In the genomic region with DNA sequence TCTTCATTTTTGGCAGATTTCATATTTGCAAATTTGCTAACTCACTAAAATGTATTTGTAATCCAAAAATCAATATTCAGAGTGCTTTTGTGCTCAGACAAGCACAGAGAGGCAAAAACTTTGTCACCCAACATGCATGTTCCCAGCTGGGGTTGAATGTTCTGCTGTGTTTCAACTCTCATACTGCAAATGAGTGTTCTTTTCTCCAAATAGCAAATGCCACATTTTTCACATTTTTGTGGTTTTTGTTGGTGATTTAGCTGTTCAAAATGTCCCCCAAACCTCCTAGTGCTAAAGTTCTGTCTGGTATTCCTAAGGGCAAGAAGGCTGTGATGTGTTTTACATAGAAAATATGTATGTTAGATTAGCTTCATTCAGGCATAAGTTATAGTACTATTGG, we compare ENCODE assay signal across 13 cellular contexts.
A peak's percentile ranks its signal among the peaks of the same experiment; 100 is the strongest.
DNase-seq lines count a peak whose midpoint lies in the region; ATAC-seq and TF ChIP-seq lines count a peak whose summit lies in the region.
"Had no signal": no experiment of that assay in that cellular context is flagged by ENCODE, and none has a peak within 500 bp of the region (broad histone marks: within the 10 kb centered on the region; RNA-seq: fewer than 3 reads in every experiment).

No MANE protein-coding gene starts in this region.

- H3K27ac Mint-ChIP-seq in HFFc6: no peak overlapping the region

- H3K27me3 Mint-ChIP-seq in HFFc6 (ENCODE audit: insufficient read depth): no peaks in the 10 kb centered on the region

- H3K36me3 ChIP-seq in smooth muscle cell (ENCODE audit: low read depth): no peaks in the 10 kb centered on the region
- H3K36me3 ChIP-seq: lower lobe of right lung, sigmoid colon had no signal

- H3K4me1 ChIP-seq in smooth muscle cell (ENCODE audit: low read depth): peaks cover 6% of the 10 kb centered on the region
- H3K4me1 ChIP-seq: lower lobe of right lung, sigmoid colon had no signal

- H3K36me3 Mint-ChIP-seq in HFFc6 (ENCODE audit: low read depth): no peaks in the 10 kb centered on the region

- in situ Hi-C loops in astrocyte of the spinal cord (cut with HindIII; ENCODE audit: low sequenced_read_pairs): no loop called here
- in situ Hi-C loops in GM13976 (cut with MboI; ENCODE audit: low sequenced_read_pairs, unreplicated experiment): no loop called here

- no peak overlapping the region for H3K4me3 ChIP-seq in astrocyte of the spinal cord (ENCODE audit: low read depth, low read length)
- H3K4me3 ChIP-seq in smooth muscle cell: no peak overlapping the region
- H3K4me3 ChIP-seq: lower lobe of right lung, sigmoid colon had no signal

- TF ChIP-seq CTCF in HFFc6 (IDR thresholded peaks at IDR 0.05) (no peak), astrocyte of the spinal cord (IDR thresholded peaks at IDR 0.05; ENCODE audit: low read depth, low read length) (no peak), smooth muscle cell (IDR thresholded peaks at IDR 0.05; ENCODE audit: borderline replicate concordance, insufficient read depth, poor library complexity, severe bottlenecking) (no peak), GM13976 (IDR thresholded peaks at IDR 0.05; ENCODE audit: borderline replicate concordance, control extremely low read depth, extremely low read depth, insufficient read depth, missing control alignments) (no peak)

- ATAC-seq in GM18870 (IDR thresholded peaks at IDR 0.05; ENCODE audit: unreplicated experiment) (no peak), HG03469 (IDR thresholded peaks at IDR 0.05; ENCODE audit: unreplicated experiment) (no peak)
- ATAC-seq: lower lobe of right lung had no signal

- peaks cover 2% of the 10 kb centered on the region for H3K27me3 ChIP-seq in smooth muscle cell (ENCODE audit: low read depth)
- H3K27me3 ChIP-seq: sigmoid colon had no signal

- H3K9me3 Mint-ChIP-seq in HFFc6: peaks cover 29% of the 10 kb centered on the region
- H3K9me3 Mint-ChIP-seq: neural crest cell had no signal

- H3K9me3 ChIP-seq in smooth muscle cell (replicated peaks; ENCODE audit: low read depth): no peaks in the 10 kb centered on the region
- H3K9me3 ChIP-seq: lower lobe of right lung, sigmoid colon had no signal

- no peak overlapping the region for H2AFZ ChIP-seq in smooth muscle cell (ENCODE audit: low read depth)

- no peak overlapping the region for H3K4me3 Mint-ChIP-seq in HFFc6
- H3K4me3 Mint-ChIP-seq: neural crest cell had no signal

- peak overlapping the region; percentile 12 for H3K4me2 ChIP-seq in smooth muscle cell

- H4K20me1 ChIP-seq in smooth muscle cell (ENCODE audit: low read depth): no peaks in the 10 kb centered on the region

- H3F3A ChIP-seq in smooth muscle cell (ENCODE audit: low read depth): no peaks in the 10 kb centered on the region

- H3K27ac ChIP-seq in smooth muscle cell (ENCODE audit: low read depth): no peak overlapping the region
- H3K27ac ChIP-seq: lower lobe of right lung, sigmoid colon had no signal

- no peak overlapping the region for H3K9ac ChIP-seq in smooth muscle cell (ENCODE audit: low read depth)

- H3K4me1 Mint-ChIP-seq in HFFc6 (ENCODE audit: low read depth): no peaks in the 10 kb centered on the region
- H3K4me1 Mint-ChIP-seq: neural crest cell had no signal

- peak; percentile 1 for DNase-seq in HFFc6
- DNase-seq in astrocyte of the spinal cord (ENCODE audit: low read depth, low spot score): peak; percentile 80
- DNase-seq in glomerular visceral epithelial cell (ENCODE audit: extremely low spot score): peak; percentile 20
- no peak for DNase-seq in smooth muscle cell (lab: John Stamatoyannopoulos, UW; ENCODE audit: unreplicated experiment)
- no peak for DNase-seq in NCI-H128 (lab: John Stamatoyannopoulos, UW; ENCODE audit: unreplicated experiment)
- no peak for DNase-seq in GM13976 (ENCODE audit: low spot score)
- DNase-seq: central memory CD4-positive, alpha-beta T cell; lower lobe of right lung; NCI-H1092; sigmoid colon had no signal

- no peaks in the 10 kb centered on the region for H3K79me2 ChIP-seq in smooth muscle cell (ENCODE audit: low read depth)

Comparison
In these comparisons a context has a peak if more than half of its experiments do, and no peak if none do; other contexts are left out.
1. DNase-seq: peak in HFFc6 (single experiment), astrocyte of the spinal cord (single experiment) and glomerular visceral epithelial cell (single experiment); none in smooth muscle cell (single experiment), NCI-H128 (single experiment) and GM13976 (single experiment).